ENCODE assay signal across 1 cellular context in the genomic region with DNA sequence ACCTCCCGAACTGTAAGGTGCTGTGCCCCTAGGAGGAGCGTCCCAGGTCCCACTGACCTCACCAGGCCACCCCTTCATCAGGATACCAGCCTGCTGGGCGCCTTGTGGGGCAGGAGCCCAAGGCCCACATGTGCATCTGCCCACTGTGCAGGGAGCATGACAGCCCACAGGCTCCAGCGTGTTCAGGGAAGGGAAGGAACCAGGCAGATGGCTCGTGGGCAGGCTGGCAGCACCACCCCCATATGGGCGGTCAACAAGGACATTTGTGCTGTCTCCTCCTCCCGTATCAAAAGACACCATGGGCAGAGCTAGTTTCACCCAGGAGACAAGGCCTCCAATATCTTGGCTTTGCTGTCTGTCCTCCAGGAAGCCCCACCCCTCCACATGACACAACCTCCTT.
TF ChIP-seq lines count a peak whose summit lies in the region.

No MANE protein-coding gene starts in this region.

TF ChIP-seq in H1, 55 proteins besides CTCF, POLR2A, EP300 and RAD21 (continued from another document):
- TF ChIP-seq, protein P1, sequence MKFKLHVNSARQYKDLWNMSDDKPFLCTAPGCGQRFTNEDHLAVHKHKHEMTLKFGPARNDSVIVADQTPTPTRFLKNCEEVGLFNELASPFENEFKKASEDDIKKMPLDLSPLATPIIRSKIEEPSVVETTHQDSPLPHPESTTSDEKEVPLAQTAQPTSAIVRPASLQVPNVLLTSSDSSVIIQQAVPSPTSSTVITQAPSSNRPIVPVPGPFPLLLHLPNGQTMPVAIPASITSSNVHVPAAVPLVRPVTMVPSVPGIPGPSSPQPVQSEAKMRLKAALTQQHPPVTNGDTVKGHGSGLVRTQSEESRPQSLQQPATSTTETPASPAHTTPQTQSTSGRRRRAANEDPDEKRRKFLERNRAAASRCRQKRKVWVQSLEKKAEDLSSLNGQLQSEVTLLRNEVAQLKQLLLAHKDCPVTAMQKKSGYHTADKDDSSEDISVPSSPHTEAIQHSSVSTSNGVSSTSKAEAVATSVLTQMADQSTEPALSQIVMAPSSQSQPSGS (IDR thresholded peaks at IDR 0.05; ENCODE audit: low read length), result no peak
- TF ChIP-seq HDAC6 (IDR thresholded peaks at IDR 0.05; ENCODE audit: low read depth, low read length), result no peak
- TF ChIP-seq NANOG (IDR thresholded peaks at IDR 0.05; ENCODE audit: insufficient read depth, low read depth, low read length, poor library complexity, severe bottlenecking), result no peak
